Comparison of ENCODE assay signal across 23 cellular contexts in genomic region chr21:20551939-20552338, GRCh38.
"Had no signal": no experiment of that assay in that cellular context is flagged by ENCODE, and none has a peak within 500 bp of the region (broad histone marks: within the 10 kb centered on the region; RNA-seq: fewer than 3 reads in every experiment).

No MANE protein-coding gene starts in this region.

- H3K36me3 ChIP-seq: left ventricle myocardium inferior, pancreas, prostate gland, spleen, tibial nerve, upper lobe of left lung, vagina had no signal

- H3K4me3 Mint-ChIP-seq: naive thymus-derived CD8-positive, alpha-beta T cell; nephron; neural crest cell; stimulated activated memory B cell treated with anti-CD40 and anti-IgM and Interleukin-4, amounts not matched to agents 10 μg/mL and 1 μg/mL and 100 μg/mL, for 72 hours; stimulated activated naive CD8-positive, alpha-beta T cell treated with anti-CD3 and anti-CD28 coated beads, Interleukin-15, amount 100 ng/mL, for 72 hours had no signal

- H3K27ac Mint-ChIP-seq: naive thymus-derived CD8-positive, alpha-beta T cell; nephron; stimulated activated memory B cell treated with anti-CD40 and anti-IgM and Interleukin-4, amounts not matched to agents 10 μg/mL and 1 μg/mL and 100 μg/mL, for 72 hours; stimulated activated naive CD8-positive, alpha-beta T cell treated with anti-CD3 and anti-CD28 coated beads, Interleukin-15, amount 100 ng/mL, for 72 hours had no signal

- ATAC-seq: naive thymus-derived CD8-positive, alpha-beta T cell; pancreas; right cardiac atrium; sciatic nerve; stimulated activated memory B cell treated with anti-CD40 and anti-IgM and Interleukin-4, amounts not matched to agents 10 μg/mL and 1 μg/mL and 100 μg/mL, for 72 hours; stimulated activated naive CD8-positive, alpha-beta T cell treated with anti-CD3 and anti-CD28 coated beads, Interleukin-15, amount 100 ng/mL, for 72 hours had no signal

- H3K4me1 Mint-ChIP-seq: naive thymus-derived CD8-positive, alpha-beta T cell; nephron; neural crest cell; stimulated activated memory B cell treated with anti-CD40 and anti-IgM and Interleukin-4, amounts not matched to agents 10 μg/mL and 1 μg/mL and 100 μg/mL, for 72 hours; stimulated activated naive CD8-positive, alpha-beta T cell treated with anti-CD3 and anti-CD28 coated beads, Interleukin-15, amount 100 ng/mL, for 72 hours had no signal

- H3K27ac ChIP-seq: left ventricle myocardium inferior, pancreas, prostate gland, spleen, tibial nerve, upper lobe of left lung, vagina had no signal

- H3K27me3 ChIP-seq: spleen, tibial nerve, upper lobe of left lung, vagina had no signal

- H3K4me3 ChIP-seq: left ventricle myocardium inferior, lung, pancreas, prostate gland, spleen, tibial nerve, upper lobe of left lung, vagina had no signal

- DNase-seq: islet precursor cell; left ventricle myocardium inferior; naive thymus-derived CD8-positive, alpha-beta T cell; nucleus accumbens; pancreas; posterior cingulate gyrus; retina; right cardiac atrium; small intestine; spleen; stimulated activated CD4-positive, alpha-beta T cell treated with anti-CD3 and anti-CD28 coated beads, Interleukin-4, amount 100 ng/mL, for 24 hours; stimulated activated naive CD4-positive, alpha-beta T cell treated with Interleukin-2 at 50 U/mL for 16 hours; stimulated activated naive CD8-positive, alpha-beta T cell treated with anti-CD3 and anti-CD28 coated beads, Interleukin-15, amount 100 ng/mL, for 72 hours; substantia nigra; upper lobe of left lung had no signal

- H3K9me3 Mint-ChIP-seq: nephron; neural crest cell; stimulated activated memory B cell treated with anti-CD40 and anti-IgM and Interleukin-4, amounts not matched to agents 10 μg/mL and 1 μg/mL and 100 μg/mL, for 72 hours had no signal

- H3K27me3 Mint-ChIP-seq: naive thymus-derived CD8-positive, alpha-beta T cell; stimulated activated memory B cell treated with anti-CD40 and anti-IgM and Interleukin-4, amounts not matched to agents 10 μg/mL and 1 μg/mL and 100 μg/mL, for 72 hours; stimulated activated naive CD8-positive, alpha-beta T cell treated with anti-CD3 and anti-CD28 coated beads, Interleukin-15, amount 100 ng/mL, for 72 hours had no signal

- H3K9me3 ChIP-seq: pancreas, prostate gland, tibial nerve, upper lobe of left lung, vagina had no signal

- H3K36me3 Mint-ChIP-seq: naive thymus-derived CD8-positive, alpha-beta T cell; stimulated activated memory B cell treated with anti-CD40 and anti-IgM and Interleukin-4, amounts not matched to agents 10 μg/mL and 1 μg/mL and 100 μg/mL, for 72 hours had no signal

- H3K4me1 ChIP-seq: left ventricle myocardium inferior, pancreas, prostate gland, spleen, upper lobe of left lung, vagina had no signal
